In genomic region chr15:42915654-42916053, GRCh38 we compare ENCODE assay signal across 28 cellular contexts.
"Had no signal": no experiment of that assay in that cellular context is flagged by ENCODE, and none has a peak within 500 bp of the region (broad histone marks: within the 10 kb centered on the region; RNA-seq: fewer than 3 reads in every experiment).

No MANE protein-coding gene starts in this region.

- H3K36me3 ChIP-seq: breast epithelium, esophagus squamous epithelium, gastrocnemius medialis, left lung, stomach, suprapubic skin, tibial nerve had no signal

- ATAC-seq: activated CD8-positive, alpha-beta memory T cell treated with anti-CD3 and anti-CD28 coated beads, Interleukin-2, amount 10 ng/mL, durations not matched to agents 7 days and 5 days; effector memory CD8-positive, alpha-beta T cell; gastrocnemius medialis; left lung; sciatic nerve; stimulated activated memory B cell treated with anti-CD40 and anti-IgM and Interleukin-4, amounts not matched to agents 10 μg/mL and 1 μg/mL and 100 μg/mL, for 72 hours had no signal

- H3K9me3 Mint-ChIP-seq: activated naive CD4-positive, alpha-beta T cell treated with anti-CD3 and anti-CD28 coated beads, Interleukin-2, amount 50 U/mL, for 24 hours; activated T-helper 1 cell treated with anti-CD3 and anti-CD28 coated beads, Interleukin-12 subunit alpha, Interleukin-12 subunit beta, Interleukin-2, Interleukin-4 antibody, amounts not matched to agents 30 ng/mL and 10 ng/mL and 1 ng/mL, durations not matched to agents 14 hours and 24 hours and 36 hours; central memory CD8-positive, alpha-beta T cell; effector memory CD8-positive, alpha-beta T cell; stimulated activated memory B cell treated with anti-CD40 and anti-IgM and Interleukin-4, amounts not matched to agents 10 μg/mL and 1 μg/mL and 100 μg/mL, for 72 hours had no signal

- H3K27me3 Mint-ChIP-seq: activated CD8-positive, alpha-beta memory T cell treated with anti-CD3 and anti-CD28 coated beads, Interleukin-2, amount 10 ng/mL, durations not matched to agents 7 days and 5 days; activated naive CD4-positive, alpha-beta T cell treated with anti-CD3 and anti-CD28 coated beads, Interleukin-2, amount 50 U/mL, for 24 hours; central memory CD8-positive, alpha-beta T cell; effector memory CD8-positive, alpha-beta T cell; naive B cell; stimulated activated memory B cell treated with anti-CD40 and anti-IgM and Interleukin-4, amounts not matched to agents 10 μg/mL and 1 μg/mL and 100 μg/mL, for 72 hours had no signal

- H3K36me3 Mint-ChIP-seq: activated naive CD4-positive, alpha-beta T cell treated with anti-CD3 and anti-CD28 coated beads, Interleukin-2, amount 50 U/mL, for 24 hours; naive B cell; stimulated activated memory B cell treated with anti-CD40 and anti-IgM and Interleukin-4, amounts not matched to agents 10 μg/mL and 1 μg/mL and 100 μg/mL, for 72 hours had no signal

- H3K4me3 ChIP-seq: breast epithelium, esophagus squamous epithelium, gastrocnemius medialis, left lung, lung, smooth muscle cell, stomach, suprapubic skin, tibial nerve had no signal

- DNase-seq: activated CD4-positive, alpha-beta T cell treated with anti-CD3 and anti-CD28 coated beads for 4 hours; activated CD4-positive, alpha-beta T cell treated with anti-CD3 and anti-CD28 coated beads, Interleukin-2, amount 50 U/mL, for 48 hours; activated CD4-positive, CD25-positive, alpha-beta regulatory T cell; activated CD8-positive, alpha-beta memory T cell treated with anti-CD3 and anti-CD28 coated beads, Interleukin-2, amount 10 ng/mL, durations not matched to agents 7 days and 5 days; activated gamma-delta T cell treated with Interleukin-2 at 50 U/mL for 16 hours; activated T-cell treated with anti-CD3 and anti-CD28 coated beads for 4 hours; dorsolateral prefrontal cortex; effector memory CD8-positive, alpha-beta T cell; esophagus squamous epithelium; gastrocnemius medialis; hippocampal formation; left lung; naive B cell; occipital lobe; posterior cingulate gyrus; stimulated activated CD4-positive, alpha-beta T cell treated with anti-CD3 and anti-CD28 coated beads, Interleukin-15, amount 100 ng/mL, for 24 hours; stomach; T-helper 9 cell had no signal

- H3K4me3 Mint-ChIP-seq: activated CD8-positive, alpha-beta memory T cell treated with anti-CD3 and anti-CD28 coated beads, Interleukin-2, amount 10 ng/mL, durations not matched to agents 7 days and 5 days; activated naive CD4-positive, alpha-beta T cell treated with anti-CD3 and anti-CD28 coated beads, Interleukin-2, amount 50 U/mL, for 24 hours; activated T-helper 1 cell treated with anti-CD3 and anti-CD28 coated beads, Interleukin-12 subunit alpha, Interleukin-12 subunit beta, Interleukin-2, Interleukin-4 antibody, amounts not matched to agents 30 ng/mL and 10 ng/mL and 1 ng/mL, durations not matched to agents 14 hours and 24 hours and 36 hours; central memory CD8-positive, alpha-beta T cell; effector memory CD8-positive, alpha-beta T cell; stimulated activated memory B cell treated with anti-CD40 and anti-IgM and Interleukin-4, amounts not matched to agents 10 μg/mL and 1 μg/mL and 100 μg/mL, for 72 hours had no signal

- H3K27me3 ChIP-seq: breast epithelium, dorsolateral prefrontal cortex, esophagus squamous epithelium, gastrocnemius medialis, left lung, stomach, suprapubic skin, tibial nerve had no signal

- H3K27ac Mint-ChIP-seq: activated CD8-positive, alpha-beta memory T cell treated with anti-CD3 and anti-CD28 coated beads, Interleukin-2, amount 10 ng/mL, durations not matched to agents 7 days and 5 days; activated naive CD4-positive, alpha-beta T cell treated with anti-CD3 and anti-CD28 coated beads, Interleukin-2, amount 50 U/mL, for 24 hours; activated T-helper 1 cell treated with anti-CD3 and anti-CD28 coated beads, Interleukin-12 subunit alpha, Interleukin-12 subunit beta, Interleukin-2, Interleukin-4 antibody, amounts not matched to agents 30 ng/mL and 10 ng/mL and 1 ng/mL, durations not matched to agents 14 hours and 24 hours and 36 hours; stimulated activated memory B cell treated with anti-CD40 and anti-IgM and Interleukin-4, amounts not matched to agents 10 μg/mL and 1 μg/mL and 100 μg/mL, for 72 hours had no signal

- H3K27ac ChIP-seq: breast epithelium, esophagus squamous epithelium, left lung, stomach, suprapubic skin, tibial nerve had no signal

- H3K9me3 ChIP-seq: breast epithelium, esophagus squamous epithelium, gastrocnemius medialis, left lung, stomach, suprapubic skin, tibial nerve had no signal
